Comparison of ENCODE assay signal across 8 cellular contexts in genomic region chr20:20463933-20464374, GRCh38.
DNase-seq lines count a peak whose midpoint lies in the region; TF ChIP-seq lines count a peak whose summit lies in the region.

No MANE protein-coding gene starts in this region.

- H3K4me1 ChIP-seq in HUES6 (ENCODE audit: control insufficient read depth, insufficient read depth, low read length) = peaks cover 43% of the 10 kb centered on the region
- no peaks in the 10 kb centered on the region for H3K4me1 ChIP-seq in Caco-2
- no peaks in the 10 kb centered on the region for H3K4me1 ChIP-seq in right atrium auricular region

- no peaks in the 10 kb centered on the region for H3K36me3 Mint-ChIP-seq in Caco-2 (ENCODE audit: insufficient read depth, unreplicated experiment)

- H3K4me3 ChIP-seq in HUES6 (ENCODE audit: low read depth, low read length) = no peak overlapping the region
- H3K4me3 ChIP-seq in cardiac fibroblast (replicated peaks in 1 of 2; ENCODE audit: low read depth in 2 of 2, low read length in 2 of 2) = no peak overlapping the region
- H3K4me3 ChIP-seq in Caco-2 (ENCODE audit: low read depth, low read length) = no peak overlapping the region
- no peak overlapping the region for H3K4me3 ChIP-seq in right atrium auricular region

- POLR2A ChIA-PET in Caco-2 (lab: Charles Lee) = no interaction called here

- H3K27me3 ChIP-seq in HUES6 (ENCODE audit: control insufficient read depth, insufficient read depth, low read length) (no peaks in the 10 kb centered on the region), Caco-2 (replicated peaks; ENCODE audit: control insufficient read depth, insufficient read depth, low read length) (no peaks in the 10 kb centered on the region), right atrium auricular region (no peaks in the 10 kb centered on the region)

- CTCF ChIA-PET in Caco-2 (lab: Charles Lee) = no interaction called here

- H3K9me3 ChIP-seq in HUES6 (ENCODE audit: control insufficient read depth, insufficient read depth, low read depth, low read length) (no peaks in the 10 kb centered on the region), Caco-2 (no peaks in the 10 kb centered on the region), right atrium auricular region (no peaks in the 10 kb centered on the region)

- no peaks in the 10 kb centered on the region for H3K36me3 ChIP-seq in HUES6 (ENCODE audit: control insufficient read depth, insufficient read depth, low read length)
- no peaks in the 10 kb centered on the region; the same call in 1 of the 2 replicates for H3K36me3 ChIP-seq in Caco-2 (ENCODE audit: control insufficient read depth, insufficient read depth, low read length)
- no peaks in the 10 kb centered on the region for H3K36me3 ChIP-seq in right atrium auricular region

- TF ChIP-seq CTCF in cardiac fibroblast (IDR thresholded peaks at IDR 0.05; ENCODE audit: low read depth, low read length) (no peak), Caco-2 (IDR thresholded peaks at IDR 0.05; ENCODE audit: insufficient read depth in 1 of 2, low read depth in 1 of 2, low read length in 1 of 2, severe bottlenecking in 1 of 2, unreplicated experiment in 1 of 2) (no peak), right atrium auricular region (IDR thresholded peaks at IDR 0.05) (no peak)

- intact Hi-C loops in Caco-2 (cut with micrococcal nuclease; ENCODE audit: unreplicated experiment) = no loop called here

- peak; percentile 49 for DNase-seq in NCI-H2171 treated with DMSO at 0.1 percent for 48 hours (lab: John Stamatoyannopoulos, UW)
- DNase-seq in NCI-H2171 (lab: John Stamatoyannopoulos, UW) = no peak
- DNase-seq in cardiac fibroblast (ENCODE audit: low read depth in 2 of 2) = peak; percentile 28 to 47
- DNase-seq in substantia nigra (lab: John Stamatoyannopoulos, UW) = peak in 29 of 49 donors; percentile 16 to 71 (median 36)
- no peak for DNase-seq in Caco-2
- DNase-seq in D341Med (ENCODE audit: low spot score) = no peak
- DNase-seq in right atrium auricular region (ENCODE audit: low spot score) = no peak

- H3K27me3 Mint-ChIP-seq in Caco-2 (ENCODE audit: insufficient read depth, unreplicated experiment) = no peaks in the 10 kb centered on the region

- H3K27ac Mint-ChIP-seq in Caco-2 (ENCODE audit: unreplicated experiment) = no peak overlapping the region

- H3K4me3 Mint-ChIP-seq in Caco-2 (ENCODE audit: unreplicated experiment) = no peak overlapping the region

- H3K9me3 Mint-ChIP-seq in Caco-2 (ENCODE audit: unreplicated experiment) = no peaks in the 10 kb centered on the region

- H3K9ac ChIP-seq in HUES6 (ENCODE audit: low read length) = no peak overlapping the region

- no peaks in the 10 kb centered on the region for H3K4me1 Mint-ChIP-seq in Caco-2 (ENCODE audit: low read depth, unreplicated experiment)

- peak overlapping the region; percentile 19; the same call in 1 of the 2 replicates for H3K27ac ChIP-seq in HUES6 (ENCODE audit: low read depth, low read length)
- peak overlapping the region; percentile 8 for H3K27ac ChIP-seq in substantia nigra (ENCODE audit: low read depth, low read length, poor library complexity, severe bottlenecking)
- H3K27ac ChIP-seq in right atrium auricular region = no peak overlapping the region

- BruUV-seq in Caco-2 (replicated peaks; lab: Mats Ljungman, UMichigan) = no TSS peak

Comparison
In these comparisons a context has a peak if more than half of its experiments do, and no peak if none do; other contexts are left out.
1. DNase-seq: peak in NCI-H2171 treated with DMSO at 0.1 percent for 48 hours (single experiment), cardiac fibroblast (2 of 2) and substantia nigra (29 of 49); none in NCI-H2171 (single experiment), Caco-2 (0 of 2), D341Med (single experiment) and right atrium auricular region (single experiment).
2. H3K27ac ChIP-seq: peak in HUES6 (single experiment) and substantia nigra (single experiment); none in right atrium auricular region (0 of 2).